17 cellular contexts compared by ENCODE assay signal in genomic region chr9:19156026-19156474, GRCh38. TPM values are rescaled to one million over a fixed set of nuclear protein-coding genes. Genes with fewer than 3 reads are reported as not detected.
DNase-seq lines count a peak whose midpoint lies in the region; ATAC-seq and TF ChIP-seq lines count a peak whose summit lies in the region.
"Had no signal": no experiment of that assay in that cellular context is flagged by ENCODE, and none has a peak within 500 bp of the region (broad histone marks: within the 10 kb centered on the region; RNA-seq: fewer than 3 reads in every experiment).

No MANE protein-coding gene starts in this region.

- H3K36me3 ChIP-seq in mucosa of descending colon (ENCODE audit: low read depth), result no peaks in the 10 kb centered on the region
- H3K36me3 ChIP-seq: ascending aorta, WERI-Rb-1 had no signal

- DNase-seq in NCI-H510A treated with DMSO at 0.1 percent for 48 hours (lab: John Stamatoyannopoulos, UW) (peak; percentile 13), NCI-H510A (lab: John Stamatoyannopoulos, UW) (no peak), NCI-H146 treated with DMSO at 0.1 percent for 48 hours (lab: John Stamatoyannopoulos, UW; ENCODE audit: unreplicated experiment) (peak; percentile 44), mucosa of descending colon (no peak), amygdala (lab: John Stamatoyannopoulos, UW) (no peak)
- no peak for DNase-seq in effector CD4-positive, alpha-beta T cell
- DNase-seq: CD4-positive, alpha-beta T cell; cortex of kidney; GDM1; HFFc6; NCI-H1092; NCI-H446; substantia nigra; WERI-Rb-1 had no signal

- TF ChIP-seq CTCF in mucosa of descending colon (IDR thresholded peaks at IDR 0.05), result no peak

- H3K4me1 ChIP-seq in mucosa of descending colon (ENCODE audit: low read depth), result peaks cover under 1% of the 10 kb centered on the region
- H3K4me1 ChIP-seq: ascending aorta had no signal

- ATAC-seq in GM18907 (IDR thresholded peaks at IDR 0.05; ENCODE audit: unreplicated experiment) (peak; percentile 54), mucosa of descending colon (peak; percentile 33), HG02571 (IDR thresholded peaks at IDR 0.05; ENCODE audit: unreplicated experiment) (no peak)

- no peak overlapping the region for H3K4me3 ChIP-seq in mucosa of descending colon
- H3K4me3 ChIP-seq: ascending aorta had no signal

- H3K9me3 ChIP-seq in mucosa of descending colon, result no peaks in the 10 kb centered on the region
- H3K9me3 ChIP-seq: ascending aorta had no signal

- intact Hi-C loops in mucosa of descending colon (cut with DNase I, micrococcal nuclease), result no loop called here

RNA-seq across cellular contexts. Expression of gene PLIN2, which starts 28.8 kb away (rescaled TPM):
- total RNA-seq in mucosa of descending colon, result 10 to 100 TPM; 33.5 to 52.4 (median 48.4) TPM

RNA-seq across cellular contexts. Expression of gene HAUS6, which starts 53.3 kb away (rescaled TPM):
- 1 to 10 TPM; 4.8 to 9.6 (median 8.8) TPM for total RNA-seq in mucosa of descending colon

Comparison
In these comparisons a context has a peak if more than half of its experiments do, and no peak if none do; other contexts are left out.
1. DNase-seq: peak in NCI-H510A treated with DMSO at 0.1 percent for 48 hours (single experiment) and NCI-H146 treated with DMSO at 0.1 percent for 48 hours (single experiment); none in NCI-H510A (single experiment), mucosa of descending colon (0 of 3), effector CD4-positive, alpha-beta T cell (single experiment) and amygdala (0 of 56).